In the genomic region with DNA sequence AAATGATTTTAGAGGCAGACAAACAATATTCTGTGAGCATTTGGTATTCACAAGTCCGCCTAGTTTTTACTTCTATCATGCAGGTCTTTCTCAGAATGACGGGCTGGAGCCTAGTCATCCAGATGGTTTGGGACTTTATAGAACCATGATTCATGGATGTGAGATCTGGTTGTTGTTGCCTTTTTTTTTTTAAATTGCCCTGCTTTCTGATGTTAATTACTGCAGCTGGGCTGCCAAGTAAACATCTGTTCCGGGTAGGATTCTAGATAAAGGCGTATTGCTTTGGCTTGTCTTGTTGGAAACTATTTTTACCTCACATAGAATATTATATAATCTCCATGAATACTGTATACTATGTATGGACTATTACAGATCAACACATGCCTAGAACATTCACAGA, we compare ENCODE assay signal across 2 cellular contexts.
TF ChIP-seq lines count a peak whose summit lies in the region.

No MANE protein-coding gene starts in this region.

TF ChIP-seq in IMR-90, 13 proteins besides CTCF, POLR2A, EP300 and RAD21:
- TF ChIP-seq MAFK (IDR thresholded peaks at IDR 0.05; ENCODE audit: low read depth, low read length), result no peak
- no peak for TF ChIP-seq NFE2L2 (IDR thresholded peaks at IDR 0.05; ENCODE audit: low read depth, low read length)
- TF ChIP-seq, protein P1, sequence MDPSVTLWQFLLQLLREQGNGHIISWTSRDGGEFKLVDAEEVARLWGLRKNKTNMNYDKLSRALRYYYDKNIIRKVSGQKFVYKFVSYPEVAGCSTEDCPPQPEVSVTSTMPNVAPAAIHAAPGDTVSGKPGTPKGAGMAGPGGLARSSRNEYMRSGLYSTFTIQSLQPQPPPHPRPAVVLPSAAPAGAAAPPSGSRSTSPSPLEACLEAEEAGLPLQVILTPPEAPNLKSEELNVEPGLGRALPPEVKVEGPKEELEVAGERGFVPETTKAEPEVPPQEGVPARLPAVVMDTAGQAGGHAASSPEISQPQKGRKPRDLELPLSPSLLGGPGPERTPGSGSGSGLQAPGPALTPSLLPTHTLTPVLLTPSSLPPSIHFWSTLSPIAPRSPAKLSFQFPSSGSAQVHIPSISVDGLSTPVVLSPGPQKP (IDR thresholded peaks at IDR 0.05; ENCODE audit: borderline replicate concordance, low read depth, low read length), result no peak
- no peak for TF ChIP-seq RFX5 (IDR thresholded peaks at IDR 0.05; ENCODE audit: low read depth, low read length)
- no peak for TF ChIP-seq CHD1 (IDR thresholded peaks at IDR 0.05; ENCODE audit: low read depth, low read length)
- TF ChIP-seq SMC3 (IDR thresholded peaks at IDR 0.05; ENCODE audit: low read depth, low read length), result no peak
- no peak for TF ChIP-seq BHLHE40 (IDR thresholded peaks at IDR 0.05; ENCODE audit: low read depth, low read length)
- TF ChIP-seq FOS (IDR thresholded peaks at IDR 0.05; ENCODE audit: low read depth, low read length), result no peak
- no peak for TF ChIP-seq RCOR1 (IDR thresholded peaks at IDR 0.05; ENCODE audit: insufficient replicate concordance, low read length)
TF ChIP-seq in IMR-90: peak in this region for 0.

TF ChIP-seq in H1, 55 proteins besides CTCF, POLR2A, EP300 and RAD21:
- TF ChIP-seq JUN (IDR thresholded peaks at IDR 0.05; ENCODE audit: low read depth, low read length), result no peak
- 0 out of 2 replicates have a peak, but pooled peaks have one; percentile 50 for TF ChIP-seq POU5F1 (IDR thresholded peaks at IDR 0.05; ENCODE audit: low read depth, low read length)
- TF ChIP-seq TCF12 (IDR thresholded peaks at IDR 0.05; ENCODE audit: low read depth, low read length), result peak; percentile 91
- no peak for TF ChIP-seq TBP (IDR thresholded peaks at IDR 0.05; ENCODE audit: low read depth, low read length)
- TF ChIP-seq SP1 (IDR thresholded peaks at IDR 0.05; ENCODE audit: low read depth, low read length), result peak; percentile 44; the same call in 1 of the 2 replicates
